26 cellular contexts compared by ENCODE assay signal in the genomic region with DNA sequence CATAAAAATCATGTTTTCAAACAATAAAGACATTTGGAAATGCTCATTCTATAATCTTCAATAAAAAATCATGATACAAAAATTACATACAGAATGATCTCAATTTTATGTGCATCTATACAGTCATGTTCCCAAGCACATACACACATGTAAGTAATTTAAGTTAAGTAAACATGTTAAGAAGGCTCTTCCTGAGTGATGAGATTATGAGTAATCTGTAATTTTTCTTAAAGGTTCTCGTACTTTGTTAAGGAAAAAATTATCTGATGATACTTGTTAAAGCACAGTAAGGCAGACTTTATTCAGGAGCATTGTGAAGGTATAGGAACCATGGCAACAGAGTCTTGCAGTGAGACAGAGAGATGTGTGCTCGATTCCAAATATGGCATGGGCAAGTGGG. TPM values are rescaled to one million over a fixed set of nuclear protein-coding genes. Genes with fewer than 3 reads are reported as not detected.
"Had no signal": no experiment of that assay in that cellular context is flagged by ENCODE, and none has a peak within 500 bp of the region (broad histone marks: within the 10 kb centered on the region; RNA-seq: fewer than 3 reads in every experiment).

No MANE protein-coding gene starts in this region.

- DNase-seq: activated CD4-positive, alpha-beta T cell treated with anti-CD3 and anti-CD28 coated beads for 36 hours; activated CD4-positive, CD25-positive, alpha-beta regulatory T cell; activated CD8-positive, alpha-beta memory T cell treated with anti-CD3 and anti-CD28 coated beads, Interleukin-2, amount 10 ng/mL, durations not matched to agents 7 days and 5 days; activated CD8-positive, alpha-beta T cell treated with anti-CD3 and anti-CD28 coated beads, Interleukin-2, amount 10 ng/mL, durations not matched to agents 7 days and 5 days; activated naive CD4-positive, alpha-beta T cell; activated T-cell treated with anti-CD3 and anti-CD28 coated beads, Interleukin-2, amount 50 U/mL, for 48 hours; dermis blood vessel endothelial cell; effector CD4-positive, alpha-beta T cell; erythroblast; left ventricle myocardium inferior; mammary epithelial cell; naive B cell; nucleus accumbens; psoas muscle; sigmoid colon; small intestine; stimulated activated CD4-positive, alpha-beta T cell treated with anti-CD3 and anti-CD28 coated beads, Interleukin-1b, Interleukin-23, amount 100 ng/mL, for 48 hours; stimulated activated CD4-positive, alpha-beta T cell treated with anti-CD3 and anti-CD28 coated beads, Interleukin-4, amount 100 ng/mL, for 4 hours; stimulated activated CD8-positive, alpha-beta memory T cell treated with anti-CD3 and anti-CD28 coated beads, Interleukin-4, amount 100 ng/mL, for 48 hours; stimulated activated naive CD8-positive, alpha-beta T cell treated with anti-CD3 and anti-CD28 coated beads, Interleukin-15, amount 100 ng/mL, for 72 hours; substantia nigra; upper lobe of left lung had no signal

- H3K27ac ChIP-seq: left ventricle myocardium inferior, parathyroid adenoma, psoas muscle, sigmoid colon, upper lobe of left lung, vagina had no signal

- H3K9me3 ChIP-seq: left ventricle myocardium inferior, psoas muscle, sigmoid colon, upper lobe of left lung, vagina had no signal

- H3K4me1 ChIP-seq: left ventricle myocardium inferior, parathyroid adenoma, psoas muscle, sigmoid colon, upper lobe of left lung, vagina had no signal

- H3K27me3 ChIP-seq: sigmoid colon, upper lobe of left lung, vagina had no signal

- H3K79me2 ChIP-seq: parathyroid adenoma had no signal

- H3K9ac ChIP-seq: parathyroid adenoma had no signal

- H2AFZ ChIP-seq: parathyroid adenoma had no signal

- H3K4me3 ChIP-seq: left ventricle myocardium inferior, psoas muscle, sigmoid colon, upper lobe of left lung, vagina had no signal

- ATAC-seq: activated CD4-positive, alpha-beta T cell treated with anti-CD3 and anti-CD28 coated beads for 36 hours; activated CD8-positive, alpha-beta memory T cell treated with anti-CD3 and anti-CD28 coated beads, Interleukin-2, amount 10 ng/mL, durations not matched to agents 7 days and 5 days; activated CD8-positive, alpha-beta T cell treated with anti-CD3 and anti-CD28 coated beads, Interleukin-2, amount 10 ng/mL, durations not matched to agents 7 days and 5 days; activated naive CD4-positive, alpha-beta T cell treated with anti-CD3 and anti-CD28 coated beads, Interleukin-2, amount 50 U/mL, for 72 hours; psoas muscle; stimulated activated memory B cell treated with anti-CD40 and anti-IgM and Interleukin-4, amounts not matched to agents 10 μg/mL and 1 μg/mL and 100 μg/mL, for 72 hours; stimulated activated naive CD8-positive, alpha-beta T cell treated with anti-CD3 and anti-CD28 coated beads, Interleukin-15, amount 100 ng/mL, for 72 hours had no signal

- H3K36me3 ChIP-seq: left ventricle myocardium inferior, sigmoid colon, upper lobe of left lung, vagina had no signal

RNA-seq across cellular contexts. Expression of a gene that starts 30.0 kb away (rescaled TPM):
- total RNA-seq: activated CD4-positive, alpha-beta T cell treated with anti-CD3 and anti-CD28 coated beads for 36 hours; activated CD8-positive, alpha-beta memory T cell treated with anti-CD3 and anti-CD28 coated beads, Interleukin-2, amount 10 ng/mL, durations not matched to agents 7 days and 5 days; activated CD8-positive, alpha-beta T cell treated with anti-CD3 and anti-CD28 coated beads, Interleukin-2, amount 10 ng/mL, durations not matched to agents 7 days and 5 days; activated naive CD4-positive, alpha-beta T cell treated with anti-CD3 and anti-CD28 coated beads, Interleukin-2, amount 50 U/mL, for 72 hours; dermis blood vessel endothelial cell; mammary epithelial cell; vagina had no signal
- polyA plus RNA-seq: mammary epithelial cell had no signal
